21 cellular contexts compared by ENCODE assay signal in genomic region chr1:228172591-228173527, GRCh38. TPM values are rescaled to one million over a fixed set of nuclear protein-coding genes. Genes with fewer than 3 reads are reported as not detected.
DNase-seq lines count a peak whose midpoint lies in the region; ATAC-seq and TF ChIP-seq lines count a peak whose summit lies in the region.
"Had no signal": no experiment of that assay in that cellular context is flagged by ENCODE, and none has a peak within 500 bp of the region (broad histone marks: within the 10 kb centered on the region; RNA-seq: fewer than 3 reads in every experiment).

No MANE protein-coding gene starts in this region.

- no peaks in the 10 kb centered on the region for H4K20me1 ChIP-seq in H9 (ENCODE audit: control insufficient read depth, insufficient read depth, insufficient read length)

- H3K79me2 ChIP-seq in H9 (ENCODE audit: insufficient read depth, low read length): 0 out of 2 replicates have a peak, but pooled peaks cover 1% of the 10 kb centered on the region

- no peak overlapping the region for H4K5ac ChIP-seq in H9 (ENCODE audit: insufficient read length, low read depth, low read length)

- POLR2A ChIA-PET in activated CD8-positive, alpha-beta T cell treated with anti-CD3 and anti-CD28 coated beads, Interleukin-2, amount 10 ng/mL, durations not matched to agents 7 days and 5 days (lab: Charles Lee): interaction anchor here (0.9 kb wide), 1 partner anchor 50 kb away, joined by 3 read pairs; no protein-coding TSS in a partner anchor
- POLR2A ChIA-PET in activated CD8-positive, alpha-beta T cell treated with anti-CD3 and anti-CD28 coated beads for 36 hours (lab: Charles Lee): no interaction called here

- peaks cover 5% of the 10 kb centered on the region for H3K4me1 Mint-ChIP-seq in activated CD8-positive, alpha-beta T cell treated with anti-CD3 and anti-CD28 coated beads, Interleukin-2, amount 10 ng/mL, durations not matched to agents 7 days and 5 days (ENCODE audit: low read depth)
- H3K4me1 Mint-ChIP-seq in activated CD8-positive, alpha-beta T cell treated with anti-CD3 and anti-CD28 coated beads for 36 hours (ENCODE audit: low read depth): peaks cover 8% of the 10 kb centered on the region
- no peaks in the 10 kb centered on the region for H3K4me1 Mint-ChIP-seq in H9
- H3K4me1 Mint-ChIP-seq in effector memory CD8-positive, alpha-beta T cell (ENCODE audit: low read depth in 2 of 2): peaks cover 9 to 18% of the 10 kb centered on the region in 2 donors

- no peak overlapping the region for H3K27ac ChIP-seq in H9 (ENCODE audit: insufficient read length, low read depth, low read length)
- H3K27ac ChIP-seq: foreskin keratinocyte, hepatocyte, left ventricle myocardium inferior, SK-N-MC, thoracic aorta had no signal

- H2AFZ ChIP-seq in H9 (ENCODE audit: low read length): no peak overlapping the region
- H2AFZ ChIP-seq: hepatocyte had no signal

- H2BK15ac ChIP-seq in H9 (ENCODE audit: low read depth, low read length): no peak overlapping the region

- H3K4ac ChIP-seq in H9 (ENCODE audit: low read depth, low read length): no peak overlapping the region

- no peak overlapping the region for H4K8ac ChIP-seq in H9 (replicated peaks; ENCODE audit: insufficient read length, low read depth, low read length)

- H3K9ac ChIP-seq in H9 (ENCODE audit: extremely low read depth, insufficient read length, low read length): no peak overlapping the region

- no peak for ATAC-seq in activated CD8-positive, alpha-beta T cell treated with anti-CD3 and anti-CD28 coated beads, Interleukin-2, amount 10 ng/mL, durations not matched to agents 7 days and 5 days
- no peak for ATAC-seq in activated CD8-positive, alpha-beta T cell treated with anti-CD3 and anti-CD28 coated beads for 36 hours
- ATAC-seq in effector memory CD8-positive, alpha-beta T cell (replicated peaks): no peak
- ATAC-seq in GM21526 (IDR thresholded peaks at IDR 0.05; ENCODE audit: low FRiP score, unreplicated experiment) (no peak), HG03097 (IDR thresholded peaks at IDR 0.05; ENCODE audit: low FRiP score, unreplicated experiment) (no peak)

- no peak overlapping the region for H3K4me2 ChIP-seq in H9 (ENCODE audit: insufficient read depth, insufficient read length, low read length)
- H3K4me2 ChIP-seq: hepatocyte had no signal

- no peaks in the 10 kb centered on the region for H3K36me3 Mint-ChIP-seq in activated CD8-positive, alpha-beta T cell treated with anti-CD3 and anti-CD28 coated beads, Interleukin-2, amount 10 ng/mL, durations not matched to agents 7 days and 5 days (ENCODE audit: low read depth)
- H3K36me3 Mint-ChIP-seq in activated CD8-positive, alpha-beta T cell treated with anti-CD3 and anti-CD28 coated beads for 36 hours (ENCODE audit: low read depth): no peaks in the 10 kb centered on the region
- no peaks in the 10 kb centered on the region; a peak in 1 of 7 replicates for H3K36me3 Mint-ChIP-seq in H9 (ENCODE audit: insufficient read depth in 1 of 3, low read depth in 3 of 3)
- peaks cover 36% of the 10 kb centered on the region for H3K36me3 Mint-ChIP-seq in effector memory CD8-positive, alpha-beta T cell (ENCODE audit: insufficient read depth)

- intact Hi-C loops in activated CD8-positive, alpha-beta T cell treated with anti-CD3 and anti-CD28 coated beads for 36 hours (cut with micrococcal nuclease): no loop called here
- intact Hi-C loops in posterior vena cava (cut with DNase I): no loop called here

- no peak overlapping the region for H2AK5ac ChIP-seq in H9 (ENCODE audit: insufficient read length, low read length)

- H2BK120ac ChIP-seq in H9 (ENCODE audit: low read depth, low read length, poor library complexity, severe bottlenecking): no peak overlapping the region

- WGBS in H9 (ENCODE audit: extremely low coverage, insufficient read length, low lambda C conversion rate): no CpG with 5 or more reads among the region's 21 CpGs

- H2BK20ac ChIP-seq in H9 (ENCODE audit: low read depth, low read length, poor library complexity, severe bottlenecking): no peak overlapping the region

- H3K27me3 Mint-ChIP-seq in activated CD8-positive, alpha-beta T cell treated with anti-CD3 and anti-CD28 coated beads, Interleukin-2, amount 10 ng/mL, durations not matched to agents 7 days and 5 days (ENCODE audit: low read depth): no peaks in the 10 kb centered on the region
- H3K27me3 Mint-ChIP-seq in activated CD8-positive, alpha-beta T cell treated with anti-CD3 and anti-CD28 coated beads for 36 hours: no peaks in the 10 kb centered on the region
- H3K27me3 Mint-ChIP-seq in H9 (ENCODE audit: low read depth): no peaks in the 10 kb centered on the region; the same call in none of the 2 replicates
- H3K27me3 Mint-ChIP-seq in effector memory CD8-positive, alpha-beta T cell: no peaks in the 10 kb centered on the region
- H3K27me3 Mint-ChIP-seq: activated CD4-positive, alpha-beta T cell treated with anti-CD3 and anti-CD28 coated beads, Interleukin-2, amount 10 ng/mL, durations not matched to agents 24 days and 14 days had no signal

- H4K91ac ChIP-seq in H9 (ENCODE audit: insufficient read length, low read depth, low read length): no peak overlapping the region

- no peak overlapping the region for H3K56ac ChIP-seq in H9 (ENCODE audit: insufficient read length, low read depth, low read length)

- no peaks in the 10 kb centered on the region for H3K27me3 ChIP-seq in H9 (ENCODE audit: insufficient read depth, low read length)
- H3K27me3 ChIP-seq: BE2C, foreskin keratinocyte, hepatocyte had no signal

- no peak overlapping the region for H3K18ac ChIP-seq in H9 (ENCODE audit: insufficient read length, low read depth, low read length)

- TF ChIP-seq CTCF in activated CD8-positive, alpha-beta T cell treated with anti-CD3 and anti-CD28 coated beads for 36 hours (IDR thresholded peaks at IDR 0.05): no peak
- no peak for TF ChIP-seq CTCF in H9 (conservative IDR thresholded peaks at IDR 0.05)

- H3K9me3 ChIP-seq in H9 (ENCODE audit: control insufficient read depth, low read depth, low read length): no peaks in the 10 kb centered on the region
- H3K9me3 ChIP-seq: BE2C, left ventricle myocardium inferior, thoracic aorta had no signal

- H3T11ph ChIP-seq in H9 (ENCODE audit: low read length): no peak overlapping the region

- no peaks in the 10 kb centered on the region for H3K23me2 ChIP-seq in H9 (ENCODE audit: insufficient read length, low read depth, low read length, poor library complexity, severe bottlenecking)

- H3K79me1 ChIP-seq in H9 (ENCODE audit: insufficient read depth, low read depth, low read length, poor library complexity, severe bottlenecking): no peaks in the 10 kb centered on the region

- no peaks in the 10 kb centered on the region for H3K4me1 ChIP-seq in H9 (ENCODE audit: insufficient read depth, low read length)
- H3K4me1 ChIP-seq: BE2C, foreskin keratinocyte had no signal

- no peak overlapping the region for H3K4me3 Mint-ChIP-seq in activated CD8-positive, alpha-beta T cell treated with anti-CD3 and anti-CD28 coated beads, Interleukin-2, amount 10 ng/mL, durations not matched to agents 7 days and 5 days
- no peak overlapping the region for H3K4me3 Mint-ChIP-seq in activated CD8-positive, alpha-beta T cell treated with anti-CD3 and anti-CD28 coated beads for 36 hours
- H3K4me3 Mint-ChIP-seq in H9: no peak overlapping the region
- H3K4me3 Mint-ChIP-seq in effector memory CD8-positive, alpha-beta T cell: no peak overlapping the region
- H3K4me3 Mint-ChIP-seq: activated CD4-positive, alpha-beta T cell treated with anti-CD3 and anti-CD28 coated beads, Interleukin-2, amount 10 ng/mL, durations not matched to agents 24 days and 14 days; immature natural killer cell had no signal

- H3K27ac Mint-ChIP-seq in activated CD8-positive, alpha-beta T cell treated with anti-CD3 and anti-CD28 coated beads, Interleukin-2, amount 10 ng/mL, durations not matched to agents 7 days and 5 days: peak overlapping the region; percentile 57
- no peak overlapping the region for H3K27ac Mint-ChIP-seq in activated CD8-positive, alpha-beta T cell treated with anti-CD3 and anti-CD28 coated beads for 36 hours
- peak overlapping the region in 2 of 3 experiments; percentile 75 to 80; a peak in 3 of 7 replicates for H3K27ac Mint-ChIP-seq in H9
- peak overlapping the region; percentile 62 to 78 for H3K27ac Mint-ChIP-seq in effector memory CD8-positive, alpha-beta T cell
- H3K27ac Mint-ChIP-seq: activated CD4-positive, alpha-beta T cell treated with anti-CD3 and anti-CD28 coated beads, Interleukin-2, amount 10 ng/mL, durations not matched to agents 24 days and 14 days had no signal

- no peak overlapping the region for H3K14ac ChIP-seq in H9 (ENCODE audit: insufficient read depth, low read length)

- CTCF ChIA-PET in activated CD8-positive, alpha-beta T cell treated with anti-CD3 and anti-CD28 coated beads, Interleukin-2, amount 10 ng/mL, durations not matched to agents 7 days and 5 days (lab: Charles Lee): no interaction called here
- CTCF ChIA-PET in activated CD8-positive, alpha-beta T cell treated with anti-CD3 and anti-CD28 coated beads for 36 hours (lab: Charles Lee): no interaction called here

- H3K23ac ChIP-seq in H9 (ENCODE audit: insufficient read length, low read depth, low read length): no peak overlapping the region

- DNase-seq in activated CD8-positive, alpha-beta T cell treated with anti-CD3 and anti-CD28 coated beads, Interleukin-2, amount 10 ng/mL, durations not matched to agents 7 days and 5 days: no peak
- DNase-seq in activated CD8-positive, alpha-beta T cell treated with anti-CD3 and anti-CD28 coated beads for 36 hours: no peak
- DNase-seq in H9 (no peak), posterior vena cava (ENCODE audit: low spot score) (peak; percentile 62), NCI-H1048 (lab: John Stamatoyannopoulos, UW) (no peak)
- DNase-seq in effector memory CD8-positive, alpha-beta T cell: no peak
- DNase-seq: activated CD8-positive, alpha-beta memory T cell treated with anti-CD3 and anti-CD28 coated beads, Interleukin-2, amount 50 U/mL, for 4 hours; left ventricle myocardium inferior; NCI-H2107; NCI-H446 treated with DMSO at 0.1 percent for 48 hours; NK-92 treated with Interleukin-12 subunit alpha and Interleukin-12 subunit beta, amount 100 ng/mL, for 24 hours; small intestine had no signal

- no peak overlapping the region for H2BK12ac ChIP-seq in H9 (ENCODE audit: insufficient read length, low read depth, low read length)

- no peaks in the 10 kb centered on the region for H3K9me3 Mint-ChIP-seq in activated CD8-positive, alpha-beta T cell treated with anti-CD3 and anti-CD28 coated beads, Interleukin-2, amount 10 ng/mL, durations not matched to agents 7 days and 5 days (ENCODE audit: insufficient read depth)
- H3K9me3 Mint-ChIP-seq in activated CD8-positive, alpha-beta T cell treated with anti-CD3 and anti-CD28 coated beads for 36 hours: no peaks in the 10 kb centered on the region
- H3K9me3 Mint-ChIP-seq in H9: no peaks in the 10 kb centered on the region
- no peaks in the 10 kb centered on the region for H3K9me3 Mint-ChIP-seq in effector memory CD8-positive, alpha-beta T cell
- H3K9me3 Mint-ChIP-seq: activated CD4-positive, alpha-beta T cell treated with anti-CD3 and anti-CD28 coated beads, Interleukin-2, amount 10 ng/mL, durations not matched to agents 24 days and 14 days; immature natural killer cell had no signal

- no peak overlapping the region for H2BK5ac ChIP-seq in H9 (ENCODE audit: insufficient read length, low read length)

RNA-seq across cellular contexts. Expression of gene IBA57, which starts 7.3 kb away (rescaled TPM):
- total RNA-seq in activated CD8-positive, alpha-beta T cell treated with anti-CD3 and anti-CD28 coated beads, Interleukin-2, amount 10 ng/mL, durations not matched to agents 7 days and 5 days: 1 to 10 TPM; 7.5 to 8.9 TPM
- total RNA-seq in activated CD8-positive, alpha-beta T cell treated with anti-CD3 and anti-CD28 coated beads for 36 hours: 10 to 100 TPM in 1 of 2 experiments, 1 to 10 TPM in 1; 9.7 to 10.8 TPM
- total RNA-seq in H9 (2021) (11.8 and 12.6 TPM in 2 replicates), posterior vena cava (1 to 10 TPM; 7.4 to 7.8 TPM)

RNA-seq across cellular contexts. Expression of gene GJC2, which starts 23.1 kb away (rescaled TPM):
- 1 to 10 TPM; 4.1 to 4.4 TPM for total RNA-seq in activated CD8-positive, alpha-beta T cell treated with anti-CD3 and anti-CD28 coated beads, Interleukin-2, amount 10 ng/mL, durations not matched to agents 7 days and 5 days
- total RNA-seq in activated CD8-positive, alpha-beta T cell treated with anti-CD3 and anti-CD28 coated beads for 36 hours: 1 to 10 TPM; 3.4 to 3.5 TPM
- total RNA-seq in H9 (2021) (1.4 and 1.6 TPM in 2 replicates), posterior vena cava (1 to 10 TPM; 6.9 to 8.2 TPM)

RNA-seq across cellular contexts. Expression of gene GUK1, which starts 32.8 kb away (rescaled TPM):
- total RNA-seq in activated CD8-positive, alpha-beta T cell treated with anti-CD3 and anti-CD28 coated beads, Interleukin-2, amount 10 ng/mL, durations not matched to agents 7 days and 5 days: 100 to 1,000 TPM; 339 to 344 TPM
- total RNA-seq in activated CD8-positive, alpha-beta T cell treated with anti-CD3 and anti-CD28 coated beads for 36 hours: 100 to 1,000 TPM; 375 to 376 TPM
- total RNA-seq in H9 (2021): 88.2 and 94.3 TPM in 2 replicates
- 100 to 1,000 TPM; 220 to 234 TPM for total RNA-seq in posterior vena cava

RNA-seq across cellular contexts. Expression of gene OBSCN, which starts 35.0 kb away (rescaled TPM):
- total RNA-seq in activated CD8-positive, alpha-beta T cell treated with anti-CD3 and anti-CD28 coated beads, Interleukin-2, amount 10 ng/mL, durations not matched to agents 7 days and 5 days: 10 to 100 TPM; 12.3 to 14.4 TPM
- total RNA-seq in activated CD8-positive, alpha-beta T cell treated with anti-CD3 and anti-CD28 coated beads for 36 hours: 10 to 100 TPM; 21.6 to 23.7 TPM
- total RNA-seq in H9 (2021) (30.8 and 33.3 TPM in 2 replicates), posterior vena cava (1 to 10 TPM; 3.5 to 6.3 TPM)
